29 cellular contexts compared by ENCODE assay signal in the genomic region with DNA sequence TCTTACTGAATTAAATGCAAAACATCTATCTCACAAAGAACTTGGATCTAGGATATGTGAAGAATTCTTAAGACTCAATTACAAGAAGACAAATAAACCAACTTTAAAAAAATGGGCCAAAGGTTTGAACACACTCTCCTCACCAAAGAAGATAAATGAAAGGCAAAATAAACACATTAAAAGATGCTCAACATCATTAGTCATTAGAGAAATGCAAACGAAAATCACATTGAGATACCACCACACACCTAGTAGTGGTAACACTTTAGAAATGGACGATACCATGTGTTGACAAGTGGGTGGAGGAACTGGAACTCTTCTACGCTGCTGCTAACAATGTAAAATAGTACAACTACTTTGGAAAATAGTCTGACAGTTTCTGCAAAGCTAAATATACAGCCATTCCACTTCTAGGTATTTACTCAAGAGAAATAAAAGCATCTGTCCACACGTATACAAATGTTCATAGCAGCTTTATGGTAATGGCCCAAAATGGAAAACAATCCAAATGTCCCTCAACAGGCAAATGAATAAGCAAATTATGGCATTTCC.
"Had no signal": no experiment of that assay in that cellular context is flagged by ENCODE, and none has a peak within 500 bp of the region (broad histone marks: within the 10 kb centered on the region; RNA-seq: fewer than 3 reads in every experiment).

No MANE protein-coding gene starts in this region.

- H3K27me3 ChIP-seq: adrenal gland, body of pancreas, breast epithelium, SJCRH30 had no signal

- FAIRE-seq: astrocyte, TTC549 had no signal

- ATAC-seq: activated CD4-positive, alpha-beta T cell treated with anti-CD3 and anti-CD28 coated beads for 36 hours; activated CD8-positive, alpha-beta T cell treated with anti-CD3 and anti-CD28 coated beads, Interleukin-2, amount 10 ng/mL, durations not matched to agents 7 days and 5 days; activated naive CD4-positive, alpha-beta T cell treated with anti-CD3 and anti-CD28 coated beads, Interleukin-2, amount 50 U/mL, for 72 hours; activated T-cell treated with anti-CD3 and anti-CD28 coated beads, Interleukin-2, amount 50 U/mL, for 4 hours; Panc1 had no signal

- H3K36me3 ChIP-seq: adrenal gland, breast epithelium, SJCRH30 had no signal

- H3K4me1 ChIP-seq: adrenal gland, breast epithelium, SJCRH30 had no signal

- H3K27ac Mint-ChIP-seq: activated CD4-positive, alpha-beta T cell treated with anti-CD3 and anti-CD28 coated beads for 36 hours; activated CD4-positive, alpha-beta T cell treated with anti-CD3 and anti-CD28 coated beads, Interleukin-2, amount 10 ng/mL, durations not matched to agents 7 days and 5 days; activated CD8-positive, alpha-beta T cell treated with anti-CD3 and anti-CD28 coated beads, Interleukin-2, amount 10 ng/mL, durations not matched to agents 7 days and 5 days; activated naive CD4-positive, alpha-beta T cell treated with anti-CD3 and anti-CD28 coated beads for 36 hours; activated naive CD4-positive, alpha-beta T cell treated with anti-CD3 and anti-CD28 coated beads, Interleukin-2, amount 50 U/mL, for 72 hours; activated T-helper 1 cell treated with anti-CD3 and anti-CD28 coated beads, Interleukin-12 subunit alpha, Interleukin-12 subunit beta, Interleukin-2, Interleukin-4 antibody, amounts not matched to agents 30 ng/mL and 10 ng/mL and 1 ng/mL, durations not matched to agents 14 hours and 24 hours and 36 hours had no signal

- H3K4me3 ChIP-seq: adrenal gland, body of pancreas, breast epithelium, SJCRH30, SK-N-MC had no signal

- H3K9me3 Mint-ChIP-seq: activated T-helper 1 cell treated with anti-CD3 and anti-CD28 coated beads, Interleukin-12 subunit alpha, Interleukin-12 subunit beta, Interleukin-2, Interleukin-4 antibody, amounts not matched to agents 30 ng/mL and 10 ng/mL and 1 ng/mL, durations not matched to agents 14 hours and 24 hours and 36 hours had no signal

- H3K27ac ChIP-seq: adrenal gland, body of pancreas, breast epithelium, SJCRH30, SK-N-MC had no signal

- H3K4me3 Mint-ChIP-seq: activated CD4-positive, alpha-beta T cell treated with anti-CD3 and anti-CD28 coated beads for 36 hours; activated CD4-positive, alpha-beta T cell treated with anti-CD3 and anti-CD28 coated beads, Interleukin-2, amount 10 ng/mL, durations not matched to agents 7 days and 5 days; activated CD8-positive, alpha-beta T cell treated with anti-CD3 and anti-CD28 coated beads, Interleukin-2, amount 10 ng/mL, durations not matched to agents 7 days and 5 days; activated naive CD4-positive, alpha-beta T cell treated with anti-CD3 and anti-CD28 coated beads for 36 hours; activated T-cell treated with anti-CD3 and anti-CD28 coated beads, Interleukin-2, amount 50 U/mL, for 4 hours; activated T-helper 1 cell treated with anti-CD3 and anti-CD28 coated beads, Interleukin-12 subunit alpha, Interleukin-12 subunit beta, Interleukin-2, Interleukin-4 antibody, amounts not matched to agents 30 ng/mL and 10 ng/mL and 1 ng/mL, durations not matched to agents 14 hours and 24 hours and 36 hours had no signal

- DNase-seq: activated CD4-positive, alpha-beta T cell treated with anti-CD3 and anti-CD28 coated beads for 36 hours; activated CD4-positive, alpha-beta T cell treated with anti-CD3 and anti-CD28 coated beads, Interleukin-2, amount 10 ng/mL, durations not matched to agents 7 days and 5 days; activated CD4-positive, alpha-beta T cell treated with anti-CD3 and anti-CD28 coated beads, Interleukin-2, amount 50 U/mL, for 48 hours; activated CD8-positive, alpha-beta T cell treated with anti-CD3 and anti-CD28 coated beads, Interleukin-2, amount 10 ng/mL, durations not matched to agents 7 days and 5 days; activated gamma-delta T cell treated with Interleukin-2 at 50 U/mL for 16 hours; activated naive CD4-positive, alpha-beta T cell treated with anti-CD3 and anti-CD28 coated beads for 36 hours; activated T-cell treated with anti-CD3 and anti-CD28 coated beads for 4 hours; activated T-cell treated with anti-CD3 and anti-CD28 coated beads, Interleukin-2, amount 50 U/mL, for 4 hours; adrenal gland; Karpas-422; KBM-7; NCI-H1048; NCI-H1105 treated with DMSO at 0.1 percent for 48 hours; NCI-H1436; NCI-H1694; NCI-H1930; NCI-H2081 treated with DMSO at 0.1 percent for 48 hours; NCI-H2171; NCI-H510A; SHP77; SJCRH30 had no signal

- H3K9me3 ChIP-seq: adrenal gland, body of pancreas had no signal
